17 cellular contexts compared by ENCODE assay signal in genomic region chr15:69400850-69401249, GRCh38. TPM values are rescaled to one million over a fixed set of nuclear protein-coding genes. Genes with fewer than 3 reads are reported as not detected.
DNase-seq lines count a peak whose midpoint lies in the region; ATAC-seq and TF ChIP-seq lines count a peak whose summit lies in the region.
"Had no signal": no experiment of that assay in that cellular context is flagged by ENCODE, and none has a peak within 500 bp of the region (broad histone marks: within the 10 kb centered on the region; RNA-seq: fewer than 3 reads in every experiment).

No MANE protein-coding gene starts in this region.

- H3K4me3 Mint-ChIP-seq in activated T-cell treated with anti-CD3 and anti-CD28 coated beads, Interleukin-2, amount 50 U/mL, for 24 hours, result no peak overlapping the region
- no peak overlapping the region for H3K4me3 Mint-ChIP-seq in activated CD8-positive, alpha-beta T cell treated with anti-CD3 and anti-CD28 coated beads for 36 hours
- H3K4me3 Mint-ChIP-seq: CD8-positive, alpha-beta T cell; H9 had no signal

- H3K4me1 Mint-ChIP-seq in activated T-cell treated with anti-CD3 and anti-CD28 coated beads, Interleukin-2, amount 50 U/mL, for 24 hours (ENCODE audit: low read depth), result peaks cover 9% of the 10 kb centered on the region
- peaks cover 10% of the 10 kb centered on the region for H3K4me1 Mint-ChIP-seq in activated CD8-positive, alpha-beta T cell treated with anti-CD3 and anti-CD28 coated beads for 36 hours (ENCODE audit: low read depth)

- CTCF ChIA-PET in activated CD8-positive, alpha-beta T cell treated with anti-CD3 and anti-CD28 coated beads for 36 hours (lab: Charles Lee), result interaction anchor here (1.0 to 1.8 kb wide), 3 partner anchors 52 to 342 kb away, joined by 3 to 6 read pairs (median 4); partner anchors contain the start of gene RPLP1

- H3K9me3 Mint-ChIP-seq in activated T-cell treated with anti-CD3 and anti-CD28 coated beads, Interleukin-2, amount 50 U/mL, for 24 hours, result no peaks in the 10 kb centered on the region
- no peaks in the 10 kb centered on the region for H3K9me3 Mint-ChIP-seq in activated CD8-positive, alpha-beta T cell treated with anti-CD3 and anti-CD28 coated beads for 36 hours
- H3K9me3 Mint-ChIP-seq: CD8-positive, alpha-beta T cell; H9 had no signal

- peaks cover 11% of the 10 kb centered on the region for H3K27me3 Mint-ChIP-seq in activated T-cell treated with anti-CD3 and anti-CD28 coated beads, Interleukin-2, amount 50 U/mL, for 24 hours
- peaks cover 5% of the 10 kb centered on the region for H3K27me3 Mint-ChIP-seq in activated CD8-positive, alpha-beta T cell treated with anti-CD3 and anti-CD28 coated beads for 36 hours

- DNase-seq in activated T-cell treated with anti-CD3 and anti-CD28 coated beads, Interleukin-2, amount 50 U/mL, for 48 hours, result peak; percentile 49 to 53
- no peak for DNase-seq in activated T-cell treated with anti-CD3 and anti-CD28 coated beads, Interleukin-2, amount 50 U/mL, for 24 hours
- peak; percentile 62 for DNase-seq in activated CD8-positive, alpha-beta T cell treated with anti-CD3 and anti-CD28 coated beads for 36 hours
- peak; percentile 51 for DNase-seq in left kidney (ENCODE audit: low read depth, low spot score)
- DNase-seq in stimulated activated naive CD8-positive, alpha-beta T cell treated with anti-CD3 and anti-CD28 coated beads, Interleukin-15, Interleukin-2, amounts not matched to agents 100 U/mL and 50 U/mL, for 24 hours, result peak; percentile 50
- no peak for DNase-seq in NCI-H1436 (lab: John Stamatoyannopoulos, UW)
- DNase-seq: adrenal gland; CD8-positive, alpha-beta T cell; DND-41; H9; left ventricle myocardium superior; NCI-H1694 treated with DMSO at 0.1 percent for 48 hours; NCI-H69; PC-9; retina had no signal

- POLR2A ChIA-PET in activated CD8-positive, alpha-beta T cell treated with anti-CD3 and anti-CD28 coated beads for 36 hours (lab: Charles Lee), result interaction anchor here (1.0 kb wide), 1 partner anchor 325 kb away, joined by 3 read pairs; no protein-coding TSS in a partner anchor

- intact Hi-C loops in activated CD8-positive, alpha-beta T cell treated with anti-CD3 and anti-CD28 coated beads for 36 hours (cut with micrococcal nuclease), result no loop called here

- no peaks in the 10 kb centered on the region for H3K36me3 Mint-ChIP-seq in activated T-cell treated with anti-CD3 and anti-CD28 coated beads, Interleukin-2, amount 50 U/mL, for 24 hours (ENCODE audit: low read depth)
- H3K36me3 Mint-ChIP-seq in activated CD8-positive, alpha-beta T cell treated with anti-CD3 and anti-CD28 coated beads for 36 hours (ENCODE audit: low read depth), result no peaks in the 10 kb centered on the region
- H3K36me3 Mint-ChIP-seq: CD8-positive, alpha-beta T cell had no signal

- peak; percentile 92 for ATAC-seq in activated CD8-positive, alpha-beta T cell treated with anti-CD3 and anti-CD28 coated beads for 36 hours
- peak; percentile 97 for ATAC-seq in stimulated activated naive CD8-positive, alpha-beta T cell treated with anti-CD3 and anti-CD28 coated beads, Interleukin-15, Interleukin-2, amounts not matched to agents 100 U/mL and 50 U/mL, for 24 hours
- ATAC-seq in HG03342 (IDR thresholded peaks at IDR 0.05; ENCODE audit: unreplicated experiment), result no peak
- no peak for ATAC-seq in HG02588 (IDR thresholded peaks at IDR 0.05; ENCODE audit: unreplicated experiment)
- ATAC-seq: CD8-positive, alpha-beta T cell; left ventricle myocardium superior had no signal

- TF ChIP-seq CTCF in activated CD8-positive, alpha-beta T cell treated with anti-CD3 and anti-CD28 coated beads for 36 hours (IDR thresholded peaks at IDR 0.05), result no peak

- no peak overlapping the region for H3K27ac Mint-ChIP-seq in activated T-cell treated with anti-CD3 and anti-CD28 coated beads, Interleukin-2, amount 50 U/mL, for 24 hours
- no peak overlapping the region for H3K27ac Mint-ChIP-seq in activated CD8-positive, alpha-beta T cell treated with anti-CD3 and anti-CD28 coated beads for 36 hours
- H3K27ac Mint-ChIP-seq: CD8-positive, alpha-beta T cell; H9 had no signal

RNA-seq across cellular contexts. Expression of gene KIF23, which starts 13.3 kb away (rescaled TPM):
- 10 to 100 TPM; 45.4 to 47.0 TPM for total RNA-seq in activated CD8-positive, alpha-beta T cell treated with anti-CD3 and anti-CD28 coated beads for 36 hours

RNA-seq across cellular contexts. Expression of gene RPLP1, which starts 51.8 kb away (rescaled TPM):
- 1,000 to 10,000 TPM; 2,583 to 2,701 TPM for total RNA-seq in activated CD8-positive, alpha-beta T cell treated with anti-CD3 and anti-CD28 coated beads for 36 hours

Comparison
In these comparisons a context has a peak if more than half of its experiments do, and no peak if none do; other contexts are left out.
1. DNase-seq: peak in activated T-cell treated with anti-CD3 and anti-CD28 coated beads, Interleukin-2, amount 50 U/mL, for 48 hours (2 of 2), activated CD8-positive, alpha-beta T cell treated with anti-CD3 and anti-CD28 coated beads for 36 hours (single experiment), left kidney (single experiment) and stimulated activated naive CD8-positive, alpha-beta T cell treated with anti-CD3 and anti-CD28 coated beads, Interleukin-15, Interleukin-2, amounts not matched to agents 100 U/mL and 50 U/mL, for 24 hours (single experiment); none in activated T-cell treated with anti-CD3 and anti-CD28 coated beads, Interleukin-2, amount 50 U/mL, for 24 hours (single experiment) and NCI-H1436 (single experiment).
2. ATAC-seq: peak in activated CD8-positive, alpha-beta T cell treated with anti-CD3 and anti-CD28 coated beads for 36 hours (single experiment) and stimulated activated naive CD8-positive, alpha-beta T cell treated with anti-CD3 and anti-CD28 coated beads, Interleukin-15, Interleukin-2, amounts not matched to agents 100 U/mL and 50 U/mL, for 24 hours (single experiment); none in HG03342 (single experiment) and HG02588 (single experiment).